ENCODE assay signal across 8 cellular contexts in genomic region chr11:67507891-67508485, GRCh38. TPM values are rescaled to one million over a fixed set of nuclear protein-coding genes. Genes with fewer than 3 reads are reported as not detected.
DNase-seq lines count a peak whose midpoint lies in the region; ATAC-seq, FAIRE-seq and TF ChIP-seq lines count a peak whose summit lies in the region.

Gene CDK2AP2, minus strand, starts transcription at chr11:67508162. Its CDS starts 80 bp downstream, at chr11:67508082.

- H3K4me3 ChIP-seq in OCI-LY7 (ENCODE audit: low read depth, low read length, poor library complexity, severe bottlenecking) (peak within 1 kb of the TSS; percentile 88), endothelial cell of umbilical vein (replicated peaks in 1 of 3; ENCODE audit: insufficient read depth in 1 of 3, low read depth in 1 of 3, low read length in 3 of 3) (peak within 1 kb of the TSS; percentile 52 to 62 (median 53))

- CTCF ChIA-PET in OCI-LY7 (lab: Charles Lee; ENCODE audit: unreplicated experiment) (no interaction called here), endothelial cell of umbilical vein (lab: Charles Lee) (interaction anchor here (1.0 kb wide), 1 partner anchor 106 kb away, joined by 3 read pairs; the partner anchor contains the start of gene PPP1CA)

- ATAC-seq in GM21526 (IDR thresholded peaks at IDR 0.05; ENCODE audit: low FRiP score, unreplicated experiment): peak; percentile 62

- no peak for FAIRE-seq in D721Med (lab: Jason Lieb, UNC)
- FAIRE-seq in endothelial cell of umbilical vein (lab: Jason Lieb, UNC): peak; percentile 99

- H3K4me2 ChIP-seq in OCI-LY7 (ENCODE audit: low read length) (peak within 1 kb of the TSS; percentile 97), endothelial cell of umbilical vein (ENCODE audit: insufficient read depth, low read length) (peak within 1 kb of the TSS; percentile 75)

- H3K36me3 ChIP-seq in OCI-LY7 (ENCODE audit: insufficient read depth, low read length) (peaks cover 9% of the 10 kb centered on the region; the same call in 1 of the 2 replicates), endothelial cell of umbilical vein (ENCODE audit: control insufficient read depth in 2 of 2, extremely low read depth in 1 of 2, insufficient read depth in 2 of 2, low read length in 2 of 2) (peaks cover 0 to 4% of the 10 kb centered on the region in 2 experiments)

- H3K4me1 ChIP-seq in OCI-LY7 (ENCODE audit: insufficient read depth, low read length, poor library complexity, severe bottlenecking): peaks cover 38% of the 10 kb centered on the region
- H3K4me1 ChIP-seq in endothelial cell of umbilical vein (ENCODE audit: control insufficient read depth, extremely low read depth, insufficient read depth, low read length): peaks cover 36% of the 10 kb centered on the region

- peak; percentile 79 for TF ChIP-seq POLR2A in endothelial cell of umbilical vein (IDR thresholded peaks at IDR 0.05; ENCODE audit: low read depth, low read length)

- intact Hi-C loops in OCI-LY7 (cut with micrococcal nuclease; ENCODE audit: unreplicated experiment) (loop anchor here (2.0 to 5.0 kb wide), 6 partner anchors 23 to 241 kb away; partner anchors contain the start of genes GRK2 and POLD4), endothelial cell of umbilical vein (cut with micrococcal nuclease) (loop anchor here (1.0 to 10.0 kb wide), 7 partner anchors 39 to 243 kb away; partner anchors contain the start of genes GPR152, GRK2, GSTP1 and NDUFV1)

- POLR2A ChIA-PET in OCI-LY7 (lab: Charles Lee): interaction anchor here (0.6 kb wide), 1 partner anchor 297 kb away, joined by 3 read pairs; no protein-coding TSS in a partner anchor
- POLR2A ChIA-PET in endothelial cell of umbilical vein (lab: Charles Lee): interaction anchor here (0.6 kb wide), 1 partner anchor 138 kb away, joined by 4 read pairs; no protein-coding TSS in a partner anchor

- 0 out of 2 replicates have a peak, but pooled peaks cover 9% of the 10 kb centered on the region for H4K20me1 ChIP-seq in OCI-LY7 (ENCODE audit: insufficient read depth, low read length)
- no peaks in the 10 kb centered on the region for H4K20me1 ChIP-seq in endothelial cell of umbilical vein (replicated peaks; ENCODE audit: control insufficient read depth, extremely low read depth, insufficient read depth, low read length)

- H3K79me2 ChIP-seq in OCI-LY7 (ENCODE audit: insufficient read depth, low read depth, low read length) (peaks cover 19% of the 10 kb centered on the region), endothelial cell of umbilical vein (ENCODE audit: control insufficient read depth, insufficient read depth, low read length) (peaks cover 11% of the 10 kb centered on the region)

- H3K27ac ChIP-seq in OCI-LY7 (ENCODE audit: low read depth, low read length, poor library complexity, severe bottlenecking) (peak within 1 kb of the TSS; percentile 70), endothelial cell of umbilical vein (ENCODE audit: insufficient read depth, low read depth, low read length) (peak within 1 kb of the TSS; percentile 83)

- H3K9me3 ChIP-seq in OCI-LY7 (ENCODE audit: low read length): no peaks in the 10 kb centered on the region
- no peaks in the 10 kb centered on the region for H3K9me3 ChIP-seq in endothelial cell of umbilical vein (replicated peaks; ENCODE audit: control insufficient read depth, insufficient read depth, low read length)

- DNase-seq in D721Med (ENCODE audit: insufficient read length, low spot score) (peak; percentile 83), HuH-7.5 (ENCODE audit: low spot score) (peak; percentile 100), OCI-LY7 (ENCODE audit: low spot score) (peak; percentile 100), activated T-cell treated with anti-CD3 and anti-CD28 coated beads for 1 hour (ENCODE audit: low read depth) (peak; percentile 92), endothelial cell of umbilical vein (ENCODE audit: low read depth, low spot score) (peak; percentile 99), middle frontal gyrus (ENCODE audit: extremely low spot score, low spot score) (peak; percentile 97)
- DNase-seq in stimulated activated CD8-positive, alpha-beta memory T cell treated with anti-CD3 and anti-CD28 coated beads, Interleukin-2, amount 100 ng/mL, for 48 hours (ENCODE audit: low read depth in 2 of 2): peak; percentile 98

- BruUV-seq in OCI-LY7 (replicated peaks; lab: Mats Ljungman, UMichigan) (no TSS peak), endothelial cell of umbilical vein (replicated peaks; lab: Mats Ljungman, UMichigan) (no TSS peak)

- dilution Hi-C loops in endothelial cell of umbilical vein (cut with MboI; ENCODE audit: extremely low pct_ligation_motif_present, low sequenced_read_pairs): no loop called here

- no peaks in the 10 kb centered on the region for H3K27me3 ChIP-seq in endothelial cell of umbilical vein (ENCODE audit: control insufficient read depth in 2 of 2, insufficient read depth in 2 of 2, low read length in 2 of 2)

- H3K9me2 ChIP-seq in OCI-LY7 (ENCODE audit: insufficient read depth, low read length): no peaks in the 10 kb centered on the region

- H3K9ac ChIP-seq in endothelial cell of umbilical vein (replicated peaks; ENCODE audit: extremely low read depth, insufficient read depth, low read length): peak within 1 kb of the TSS; percentile 85

- TF ChIP-seq CTCF in D721Med (IDR thresholded peaks at IDR 0.05; ENCODE audit: insufficient read depth, missing control alignments) (no peak), OCI-LY7 (conservative IDR thresholded peaks at IDR 0.05; ENCODE audit: low read length) (no peak), endothelial cell of umbilical vein (IDR thresholded peaks at IDR 0.05; ENCODE audit: extremely low read depth in 1 of 2, insufficient read depth in 1 of 2, low read depth in 1 of 2, low read length in 2 of 2) (no peak)

- no peaks in the 10 kb centered on the region for H3K9me1 ChIP-seq in endothelial cell of umbilical vein (replicated peaks; ENCODE audit: control insufficient read depth, extremely low read depth, insufficient read depth, low read length)

- H2AFZ ChIP-seq in OCI-LY7 (ENCODE audit: low read length) (peak within 1 kb of the TSS; percentile 85), endothelial cell of umbilical vein (ENCODE audit: low read depth, low read length) (peak within 1 kb of the TSS; percentile 92)

TF ChIP-seq in endothelial cell of umbilical vein, 7 proteins besides CTCF, POLR2A, EP300 and RAD21:
- TF ChIP-seq FOS (IDR thresholded peaks at IDR 0.05; ENCODE audit: borderline replicate concordance, insufficient read depth, low read length) (no peak), GATA2 (IDR thresholded peaks at IDR 0.05; ENCODE audit: insufficient read depth, insufficient read length, low read depth, low read length) (no peak), EZH2 (IDR thresholded peaks at IDR 0.05; ENCODE audit: borderline replicate concordance, low read depth, low read length, severe bottlenecking) (peak; percentile 63), POLR2AphosphoS5 (IDR thresholded peaks at IDR 0.05; ENCODE audit: insufficient read depth, low read depth, low read length) (peak; percentile 79)
TF ChIP-seq in endothelial cell of umbilical vein: peak in this region for 2.

RNA-seq across cellular contexts. Expression of gene CDK2AP2, which starts in this region (rescaled TPM):
- total RNA-seq in OCI-LY7 (2014; rRNA removed; shearing (Covaris generic)): 57.0 and 71.5 TPM in 2 replicates
- total RNA-seq in OCI-LY7 (2022) (83.9 and 90.2 TPM in 2 replicates), endothelial cell of umbilical vein (81.2 and 97.0 TPM in 2 replicates)
- 143 and 191 TPM in 2 replicates for polyA plus RNA-seq in endothelial cell of umbilical vein
- 88.0 and 122 TPM in 2 replicates for polyA plus RNA-seq in endothelial cell of umbilical vein (2011; cell fraction: cytosol; rRNA removed)
- polyA plus RNA-seq in endothelial cell of umbilical vein (2011; cell fraction: nucleus; rRNA removed): 63.9 and 66.0 TPM in 2 replicates
- polyA plus RNA-seq in endothelial cell of umbilical vein (2012): 46.8 and 73.3 TPM in 2 replicates
- 29.1 and 43.2 TPM in 2 replicates for polyA minus RNA-seq in endothelial cell of umbilical vein
- 66.5 TPM for polyA minus RNA-seq in endothelial cell of umbilical vein (2011; cell fraction: cytosol; rRNA and poly(A)+ RNA removed)
- 26.2 and 27.3 TPM in 2 replicates for polyA minus RNA-seq in endothelial cell of umbilical vein (2011; cell fraction: nucleus; rRNA and poly(A)+ RNA removed)

Comparison
In these comparisons a context has a peak if more than half of its experiments do, and no peak if none do; other contexts are left out.
1. Peak in every context shown above with its lines: DNase-seq, ATAC-seq, H3K4me3 ChIP-seq and H3K27ac ChIP-seq.